8 cellular contexts compared by ENCODE assay signal in genomic region chr5:149732500-149733128, GRCh38. TPM values are rescaled to one million over a fixed set of nuclear protein-coding genes. Genes with fewer than 3 reads are reported as not detected.
DNase-seq lines count a peak whose midpoint lies in the region; ATAC-seq and TF ChIP-seq lines count a peak whose summit lies in the region.

No MANE protein-coding gene starts in this region.

- H3K56ac ChIP-seq in mesendoderm (ENCODE audit: low read length): no peak overlapping the region

- no peak overlapping the region for H3K18ac ChIP-seq in mesendoderm (ENCODE audit: low read length)

- DNase-seq in stimulated activated naive CD8-positive, alpha-beta T cell treated with anti-CD3 and anti-CD28 coated beads, Interleukin-15, Interleukin-2, amounts not matched to agents 100 U/mL and 50 U/mL, for 24 hours: no peak
- DNase-seq in mesendoderm (peak; percentile 54), vagina (ENCODE audit: extremely low spot score in 2 of 2) (no peak), NCI-H146 treated with DMSO at 0.1 percent for 48 hours (lab: John Stamatoyannopoulos, UW; ENCODE audit: unreplicated experiment) (no peak)

- no peak overlapping the region for H4K8ac ChIP-seq in mesendoderm (ENCODE audit: low read depth, low read length)

- no peaks in the 10 kb centered on the region for H3K9me3 ChIP-seq in vagina

- H2AK5ac ChIP-seq in mesendoderm (ENCODE audit: low read length): no peak overlapping the region

- peaks cover 4% of the 10 kb centered on the region for H3K79me1 ChIP-seq in mesendoderm (ENCODE audit: low read length)

- no peak overlapping the region for H3K9ac ChIP-seq in mesendoderm (ENCODE audit: low read length)

- no peak overlapping the region for H3K27ac Mint-ChIP-seq in stimulated activated naive CD8-positive, alpha-beta T cell treated with anti-CD3 and anti-CD28 coated beads, Interleukin-15, Interleukin-2, amounts not matched to agents 100 ng/mL and 50 ng/mL, for 24 hours

- peak overlapping the region; percentile 32 for H3K27ac ChIP-seq in cingulate gyrus (ENCODE audit: low read depth, low read length)
- no peak overlapping the region for H3K27ac ChIP-seq in mesendoderm (ENCODE audit: low read depth, low read length)
- H3K27ac ChIP-seq in vagina: peak overlapping the region; percentile 94

- H3K36me3 Mint-ChIP-seq in stimulated activated naive CD8-positive, alpha-beta T cell treated with anti-CD3 and anti-CD28 coated beads, Interleukin-15, Interleukin-2, amounts not matched to agents 100 ng/mL and 50 ng/mL, for 24 hours (ENCODE audit: low read depth): peaks cover 8% of the 10 kb centered on the region

- no peak overlapping the region for H3K23ac ChIP-seq in mesendoderm (ENCODE audit: low read length)

- WGBS in mesendoderm (ENCODE audit: extremely low coverage, insufficient coverage, low lambda C conversion rate): no CpG with 5 or more reads among the region's 11 CpGs

- H3K36me3 ChIP-seq in mesendoderm (ENCODE audit: control insufficient read depth, insufficient read depth, low read length) (no peaks in the 10 kb centered on the region), vagina (no peaks in the 10 kb centered on the region)

- intact Hi-C loops in vagina (cut with DNase I): no loop called here

- H3K4me3 ChIP-seq in mesendoderm (ENCODE audit: low read length) (no peak overlapping the region), vagina (peak overlapping the region; percentile 90 to 98)

- H3K27me3 Mint-ChIP-seq in stimulated activated naive CD8-positive, alpha-beta T cell treated with anti-CD3 and anti-CD28 coated beads, Interleukin-15, Interleukin-2, amounts not matched to agents 100 ng/mL and 50 ng/mL, for 24 hours: peaks cover 4% of the 10 kb centered on the region

- no peak overlapping the region for H2BK5ac ChIP-seq in mesendoderm (ENCODE audit: low read length)

- TF ChIP-seq POLR2A in vagina (IDR thresholded peaks at IDR 0.05): no peak

- peak overlapping the region; percentile 92 for H3K4me2 ChIP-seq in mesendoderm (ENCODE audit: low read length)

- H3K4me3 Mint-ChIP-seq in stimulated activated naive CD8-positive, alpha-beta T cell treated with anti-CD3 and anti-CD28 coated beads, Interleukin-15, Interleukin-2, amounts not matched to agents 100 ng/mL and 50 ng/mL, for 24 hours: peak overlapping the region; percentile 82

- H3K4me1 ChIP-seq in mesendoderm (ENCODE audit: control insufficient read depth, low read depth, low read length) (no peaks in the 10 kb centered on the region), vagina (peaks cover 31% of the 10 kb centered on the region)

- H2BK15ac ChIP-seq in mesendoderm (replicated peaks; ENCODE audit: low read depth): no peak overlapping the region

- TF ChIP-seq CTCF in vagina (IDR thresholded peaks at IDR 0.05): no peak

- ATAC-seq in stimulated activated naive CD8-positive, alpha-beta T cell treated with anti-CD3 and anti-CD28 coated beads, Interleukin-15, Interleukin-2, amounts not matched to agents 100 U/mL and 50 U/mL, for 24 hours: no peak
- ATAC-seq in GM21529 (IDR thresholded peaks at IDR 0.05; ENCODE audit: unreplicated experiment) (no peak), GM19397 (IDR thresholded peaks at IDR 0.05; ENCODE audit: unreplicated experiment) (no peak)

- H2BK120ac ChIP-seq in mesendoderm (ENCODE audit: low read depth, low read length): no peak overlapping the region

- peaks cover 12% of the 10 kb centered on the region for H3K4me1 Mint-ChIP-seq in stimulated activated naive CD8-positive, alpha-beta T cell treated with anti-CD3 and anti-CD28 coated beads, Interleukin-15, Interleukin-2, amounts not matched to agents 100 ng/mL and 50 ng/mL, for 24 hours (ENCODE audit: low read depth)

- no peaks in the 10 kb centered on the region for H3K27me3 ChIP-seq in mesendoderm (ENCODE audit: insufficient read depth, low read length, poor library complexity)
- H3K27me3 ChIP-seq in vagina: no peaks in the 10 kb centered on the region

- no peak overlapping the region for H4K5ac ChIP-seq in mesendoderm (ENCODE audit: low read length)

- H3K79me2 ChIP-seq in mesendoderm (ENCODE audit: control insufficient read depth, insufficient read depth, low read length): peaks cover 2% of the 10 kb centered on the region

- no peak overlapping the region for H3K4ac ChIP-seq in mesendoderm (ENCODE audit: low read depth, low read length)

- no peaks in the 10 kb centered on the region for H3K9me3 Mint-ChIP-seq in stimulated activated naive CD8-positive, alpha-beta T cell treated with anti-CD3 and anti-CD28 coated beads, Interleukin-15, Interleukin-2, amounts not matched to agents 100 ng/mL and 50 ng/mL, for 24 hours

RNA-seq across cellular contexts. Expression of gene PPARGC1B, which starts 2.5 kb away (rescaled TPM):
- polyA plus RNA-seq in mesendoderm (2013, experiment 1 of 2): 2.4 TPM
- 2.6 TPM for polyA plus RNA-seq in mesendoderm (2013, experiment 2 of 2)
- 11.5 TPM for total RNA-seq in vagina
